12 cellular contexts compared by ENCODE assay signal in the genomic region with DNA sequence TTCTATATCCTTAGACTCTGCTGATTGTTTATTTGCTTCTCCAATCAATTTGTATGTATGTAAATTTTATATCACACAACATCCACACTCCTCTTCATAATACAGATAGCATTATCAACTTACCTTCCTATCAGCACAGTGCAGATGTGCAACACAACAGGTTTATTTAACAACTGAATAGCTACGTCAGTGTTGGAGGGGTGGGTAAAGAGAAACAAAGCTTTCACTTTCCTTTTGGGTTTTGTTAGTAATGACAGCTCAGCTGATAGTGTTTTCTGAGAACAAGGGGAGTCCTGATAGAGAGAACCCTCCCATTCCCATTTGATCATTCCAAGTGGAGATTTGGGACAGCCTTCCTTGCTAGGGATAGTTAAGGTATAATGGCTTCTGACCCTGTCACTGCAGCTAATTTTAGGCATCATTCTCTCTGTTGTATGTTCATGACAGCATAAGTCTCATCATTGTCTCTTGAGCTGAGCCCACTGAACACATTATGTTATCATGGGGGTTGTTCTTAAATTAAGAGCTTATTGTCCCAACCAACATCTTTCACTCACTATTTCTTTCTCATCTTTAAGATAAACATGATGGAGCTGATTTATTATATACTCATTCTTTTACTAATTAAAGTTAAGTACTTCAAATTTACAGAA.
DNase-seq lines count a peak whose midpoint lies in the region; ATAC-seq, FAIRE-seq and TF ChIP-seq lines count a peak whose summit lies in the region.
"Had no signal": no experiment of that assay in that cellular context is flagged by ENCODE, and none has a peak within 500 bp of the region (broad histone marks: within the 10 kb centered on the region; RNA-seq: fewer than 3 reads in every experiment).

No MANE protein-coding gene starts in this region.

- ATAC-seq in GM18873 (IDR thresholded peaks at IDR 0.05; ENCODE audit: low FRiP score, unreplicated experiment) (peak; percentile 84), GM21619 (IDR thresholded peaks at IDR 0.05; ENCODE audit: unreplicated experiment) (peak; percentile 88), HG03280 (IDR thresholded peaks at IDR 0.05; ENCODE audit: unreplicated experiment) (peak; percentile 83)
- peak; percentile 69 for ATAC-seq in effector memory CD8-positive, alpha-beta T cell (replicated peaks)
- ATAC-seq in CD4-positive, alpha-beta T cell (ENCODE audit: poor library complexity): no peak

- no peak for FAIRE-seq in urothelium cell line (lab: Jason Lieb, UNC)

- no peak for TF ChIP-seq CTCF in CD4-positive, alpha-beta T cell (IDR thresholded peaks at IDR 0.05)

- no peaks in the 10 kb centered on the region for H3K9me3 Mint-ChIP-seq in effector memory CD8-positive, alpha-beta T cell
- H3K9me3 Mint-ChIP-seq in CD4-positive, alpha-beta T cell: peaks cover 2% of the 10 kb centered on the region
- H3K9me3 Mint-ChIP-seq in activated CD4-positive, alpha-beta memory T cell treated with anti-CD3 and anti-CD28 coated beads for 36 hours: peaks cover 11% of the 10 kb centered on the region

- intact Hi-C loops in CD4-positive, alpha-beta T cell (cut with DNase I, micrococcal nuclease): no loop called here
- intact Hi-C loops in activated CD4-positive, alpha-beta memory T cell treated with anti-CD3 and anti-CD28 coated beads for 36 hours (cut with micrococcal nuclease): no loop called here

- no peaks in the 10 kb centered on the region for H3K9me3 ChIP-seq in CD4-positive, alpha-beta T cell (ENCODE audit: control insufficient read depth, low read length)

- no peaks in the 10 kb centered on the region for H3K27me3 Mint-ChIP-seq in effector memory CD8-positive, alpha-beta T cell
- peaks cover 5% of the 10 kb centered on the region for H3K27me3 Mint-ChIP-seq in CD4-positive, alpha-beta T cell
- no peaks in the 10 kb centered on the region for H3K27me3 Mint-ChIP-seq in activated CD4-positive, alpha-beta memory T cell treated with anti-CD3 and anti-CD28 coated beads for 36 hours

- POLR2A ChIA-PET in CD4-positive, alpha-beta T cell (lab: Charles Lee): interaction anchor here (0.6 kb wide), 1 partner anchor 13 kb away, joined by 3 read pairs; no protein-coding TSS in a partner anchor
- POLR2A ChIA-PET in activated CD4-positive, alpha-beta memory T cell treated with anti-CD3 and anti-CD28 coated beads for 36 hours (lab: Charles Lee): no interaction called here

- no peaks in the 10 kb centered on the region for H3K27me3 ChIP-seq in CD4-positive, alpha-beta T cell (ENCODE audit: control insufficient read depth, insufficient read depth, low read length)
- H3K27me3 ChIP-seq: sigmoid colon had no signal

- H3K27ac ChIP-seq in CD4-positive, alpha-beta T cell (ENCODE audit: low read depth, low read length): no peak overlapping the region
- H3K27ac ChIP-seq: sigmoid colon had no signal

- no peak for DNase-seq in effector memory CD8-positive, alpha-beta T cell
- no peak for DNase-seq in urothelium cell line (ENCODE audit: low spot score)
- no peak for DNase-seq in CD4-positive, alpha-beta T cell
- no peak for DNase-seq in activated CD4-positive, alpha-beta T cell treated with anti-CD3 and anti-CD28 coated beads for 48 hours
- no peak for DNase-seq in activated CD4-positive, alpha-beta memory T cell treated with anti-CD3 and anti-CD28 coated beads for 36 hours
- DNase-seq: activated effector memory CD4-positive, alpha-beta T cell treated with anti-CD3 and anti-CD28 coated beads, Interleukin-2, amount 50 U/mL, for 16 hours; Kasumi-1; mesenchymal stem cell; sigmoid colon had no signal

- H3K36me3 Mint-ChIP-seq in effector memory CD8-positive, alpha-beta T cell (ENCODE audit: insufficient read depth): no peaks in the 10 kb centered on the region
- H3K36me3 Mint-ChIP-seq in CD4-positive, alpha-beta T cell (ENCODE audit: low read depth): no peaks in the 10 kb centered on the region
- no peaks in the 10 kb centered on the region for H3K36me3 Mint-ChIP-seq in activated CD4-positive, alpha-beta memory T cell treated with anti-CD3 and anti-CD28 coated beads for 36 hours

- CTCF ChIA-PET in CD4-positive, alpha-beta T cell (lab: Charles Lee): interaction anchor here (1.5 kb wide), 1 partner anchor 8 kb away, joined by 3 read pairs; no protein-coding TSS in a partner anchor
- CTCF ChIA-PET in activated CD4-positive, alpha-beta memory T cell treated with anti-CD3 and anti-CD28 coated beads for 36 hours (lab: Charles Lee): interaction anchor here (1.1 kb wide), 1 partner anchor 329 kb away, joined by 3 read pairs; no protein-coding TSS in a partner anchor

- H3K27ac Mint-ChIP-seq in effector memory CD8-positive, alpha-beta T cell: peak overlapping the region in 1 of 2 donors; percentile 61
- no peak overlapping the region for H3K27ac Mint-ChIP-seq in CD4-positive, alpha-beta T cell
- H3K27ac Mint-ChIP-seq in activated CD4-positive, alpha-beta memory T cell treated with anti-CD3 and anti-CD28 coated beads for 36 hours: no peak overlapping the region

- peaks cover 8 to 11% of the 10 kb centered on the region in 2 donors for H3K4me1 Mint-ChIP-seq in effector memory CD8-positive, alpha-beta T cell (ENCODE audit: low read depth in 2 of 2)
- H3K4me1 Mint-ChIP-seq in CD4-positive, alpha-beta T cell (ENCODE audit: low read depth): no peaks in the 10 kb centered on the region
- H3K4me1 Mint-ChIP-seq in activated CD4-positive, alpha-beta memory T cell treated with anti-CD3 and anti-CD28 coated beads for 36 hours (ENCODE audit: low read depth): no peaks in the 10 kb centered on the region

- peak overlapping the region; percentile 30 to 45 for H3K4me3 Mint-ChIP-seq in effector memory CD8-positive, alpha-beta T cell
- no peak overlapping the region for H3K4me3 Mint-ChIP-seq in CD4-positive, alpha-beta T cell
- H3K4me3 Mint-ChIP-seq in activated CD4-positive, alpha-beta memory T cell treated with anti-CD3 and anti-CD28 coated beads for 36 hours: no peak overlapping the region

Comparison
In these comparisons a context has a peak if more than half of its experiments do, and no peak if none do; other contexts are left out.
1. H3K4me3 Mint-ChIP-seq: peak in effector memory CD8-positive, alpha-beta T cell (2 of 2); none in CD4-positive, alpha-beta T cell (single experiment) and activated CD4-positive, alpha-beta memory T cell treated with anti-CD3 and anti-CD28 coated beads for 36 hours (single experiment).